Comparison of ENCODE assay signal across 22 cellular contexts in the genomic region with DNA sequence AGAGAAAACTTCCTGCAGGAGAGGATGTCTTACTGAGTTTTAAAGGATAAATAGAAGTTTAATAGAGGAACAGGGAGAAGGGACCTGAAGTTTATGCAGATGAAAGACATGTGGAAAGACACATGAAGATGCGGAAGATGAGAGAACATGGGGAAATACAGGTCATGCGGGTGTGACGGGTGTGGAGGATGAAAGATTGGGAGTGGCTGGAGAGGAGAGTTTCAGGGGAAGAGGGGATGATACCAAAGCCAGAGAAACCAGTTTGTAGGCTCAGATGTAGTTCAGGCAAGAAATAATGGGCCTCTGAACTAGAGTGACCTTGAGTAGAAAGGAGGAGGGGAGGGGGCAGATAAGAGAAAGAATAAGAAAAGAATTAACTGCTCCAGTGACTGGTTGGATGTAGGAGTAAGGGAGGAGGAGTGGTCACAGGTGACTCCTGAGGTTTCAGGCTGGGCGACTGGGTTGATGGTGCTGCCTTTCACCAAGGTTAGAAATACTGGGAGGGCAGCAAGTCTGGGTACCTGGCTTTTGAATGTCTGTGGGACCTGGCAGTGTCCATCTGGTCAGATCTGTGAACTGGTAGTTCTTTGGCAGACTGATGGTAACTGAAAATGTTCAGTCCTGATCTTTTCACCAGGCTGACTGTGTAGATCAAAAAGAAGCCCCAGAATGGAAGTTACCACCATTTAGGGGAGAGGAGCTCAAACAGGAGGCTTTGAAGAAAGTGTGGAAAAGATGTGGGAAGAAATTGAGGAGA.
DNase-seq lines count a peak whose midpoint lies in the region; ATAC-seq and TF ChIP-seq lines count a peak whose summit lies in the region.
"Had no signal": no experiment of that assay in that cellular context is flagged by ENCODE, and none has a peak within 500 bp of the region (broad histone marks: within the 10 kb centered on the region; RNA-seq: fewer than 3 reads in every experiment).

No MANE protein-coding gene starts in this region.

- no peaks in the 10 kb centered on the region for H3K9me3 Mint-ChIP-seq in CD4-positive, CD25-positive, alpha-beta regulatory T cell
- no peaks in the 10 kb centered on the region for H3K9me3 Mint-ChIP-seq in effector memory CD8-positive, alpha-beta T cell
- no peaks in the 10 kb centered on the region for H3K9me3 Mint-ChIP-seq in neural progenitor cell
- H3K9me3 Mint-ChIP-seq: endodermal cell had no signal

- H3K9ac ChIP-seq in DND-41 (ENCODE audit: low read depth, low read length) (no peak overlapping the region), neural progenitor cell (no peak overlapping the region)

- peaks cover 21% of the 10 kb centered on the region for H4K20me1 ChIP-seq in DND-41 (ENCODE audit: insufficient read depth, low read length)
- peaks cover 21% of the 10 kb centered on the region for H4K20me1 ChIP-seq in neural progenitor cell (ENCODE audit: low read depth)

- peaks cover 13% of the 10 kb centered on the region for H3K4me1 ChIP-seq in CD4-positive, CD25-positive, alpha-beta regulatory T cell (ENCODE audit: control insufficient read depth, insufficient read depth, low read length, poor library complexity, severe bottlenecking)
- H3K4me1 ChIP-seq in DND-41 (ENCODE audit: insufficient read depth, low read length), result peaks cover 51% of the 10 kb centered on the region
- peaks cover 3% of the 10 kb centered on the region for H3K4me1 ChIP-seq in neural progenitor cell
- H3K4me1 ChIP-seq in heart right ventricle, result peaks cover 0 to 14% (median 0%) of the 10 kb centered on the region in 9 donors
- H3K4me1 ChIP-seq: left lung, sigmoid colon had no signal

- no peaks in the 10 kb centered on the region for H3F3A ChIP-seq in neural progenitor cell (ENCODE audit: low read depth)

- H3K27ac Mint-ChIP-seq in CD4-positive, CD25-positive, alpha-beta regulatory T cell, result peak overlapping the region; percentile 59 to 78 (median 72)
- H3K27ac Mint-ChIP-seq in effector memory CD8-positive, alpha-beta T cell, result peak overlapping the region; percentile 65 to 81
- peak overlapping the region; percentile 18 for H3K27ac Mint-ChIP-seq in neural progenitor cell
- H3K27ac Mint-ChIP-seq: endodermal cell had no signal

- intact Hi-C loops in left cardiac atrium (cut with DNase I), result no loop called here
- intact Hi-C loops in heart right ventricle (cut with DNase I), result loop anchor here in 1 of 10 donors (5.0 kb wide), 1 partner anchor 42 kb away; no protein-coding TSS in a partner anchor

- no peak overlapping the region for H3K27ac ChIP-seq in CD4-positive, CD25-positive, alpha-beta regulatory T cell (ENCODE audit: insufficient read depth, low read length, poor library complexity, severe bottlenecking)
- H3K27ac ChIP-seq in DND-41 (ENCODE audit: low read length) (peak overlapping the region; percentile 75), neural progenitor cell (no peak overlapping the region), heart right ventricle (no peak overlapping the region)
- H3K27ac ChIP-seq: left lung, ovary, sigmoid colon had no signal

- H3K4me2 ChIP-seq in DND-41 (ENCODE audit: insufficient read depth, low read length) (peak overlapping the region; percentile 50), neural progenitor cell (no peak overlapping the region)

- peak overlapping the region in 2 of 4 donors; percentile 18 to 61 for H3K4me3 Mint-ChIP-seq in CD4-positive, CD25-positive, alpha-beta regulatory T cell
- H3K4me3 Mint-ChIP-seq in effector memory CD8-positive, alpha-beta T cell, result peak overlapping the region in 1 of 2 donors; percentile 75
- H3K4me3 Mint-ChIP-seq in neural progenitor cell, result no peak overlapping the region
- H3K4me3 Mint-ChIP-seq: endodermal cell had no signal

- H3K4me3 ChIP-seq in CD4-positive, CD25-positive, alpha-beta regulatory T cell (ENCODE audit: low read depth, low read length), result no peak overlapping the region
- H3K4me3 ChIP-seq in DND-41 (ENCODE audit: low read depth in 1 of 2, low read length in 2 of 2) (no peak overlapping the region), neural progenitor cell (no peak overlapping the region), heart right ventricle (no peak overlapping the region)
- H3K4me3 ChIP-seq: left lung, ovary, sigmoid colon had no signal

- H3K27me3 Mint-ChIP-seq in CD4-positive, CD25-positive, alpha-beta regulatory T cell, result no peaks in the 10 kb centered on the region
- no peaks in the 10 kb centered on the region for H3K27me3 Mint-ChIP-seq in effector memory CD8-positive, alpha-beta T cell
- peaks cover 2% of the 10 kb centered on the region for H3K27me3 Mint-ChIP-seq in neural progenitor cell (ENCODE audit: insufficient read depth, low read depth)

- peaks cover 12% of the 10 kb centered on the region for H3K36me3 Mint-ChIP-seq in CD4-positive, CD25-positive, alpha-beta regulatory T cell
- H3K36me3 Mint-ChIP-seq in effector memory CD8-positive, alpha-beta T cell (ENCODE audit: insufficient read depth), result no peaks in the 10 kb centered on the region
- H3K36me3 Mint-ChIP-seq in neural progenitor cell, result peaks cover 7% of the 10 kb centered on the region

- no peaks in the 10 kb centered on the region for H3K27me3 ChIP-seq in CD4-positive, CD25-positive, alpha-beta regulatory T cell (ENCODE audit: control insufficient read depth, insufficient read depth, low read length)
- no peaks in the 10 kb centered on the region for H3K27me3 ChIP-seq in DND-41 (ENCODE audit: insufficient read depth, low read length, poor library complexity)
- no peaks in the 10 kb centered on the region for H3K27me3 ChIP-seq in neural progenitor cell
- H3K27me3 ChIP-seq in heart right ventricle, result no peaks in the 10 kb centered on the region
- H3K27me3 ChIP-seq: left lung, ovary, sigmoid colon had no signal

- WGBS in heart right ventricle, 2 donors, result 97% methylated on average over 4 of the region's 4 CpGs

- no peak for DNase-seq in CD4-positive, CD25-positive, alpha-beta regulatory T cell
- DNase-seq in DND-41 (no peak), neural progenitor cell (ENCODE audit: low spot score) (no peak), left cardiac atrium (no peak), heart right ventricle (no peak)
- DNase-seq in effector memory CD8-positive, alpha-beta T cell, result no peak
- DNase-seq: activated CD4-positive, alpha-beta T cell treated with anti-CD3 and anti-CD28 coated beads, Interleukin-2, amount 50 U/mL, for 48 hours; activated T-cell treated with anti-CD3 and anti-CD28 coated beads, Interleukin-2, amount 50 U/mL, for 48 hours; AML-193; endodermal cell; foreskin fibroblast; H7; KBM-7; left lung; NCI-H1048; NCI-H2081; NCI-H526 treated with DMSO at 0.1 percent for 48 hours; ovary; PC-3; sigmoid colon; stimulated activated CD4-positive, alpha-beta T cell treated with anti-CD3 and anti-CD28 coated beads, Interleukin-1b, Interleukin-23, amount 100 ng/mL, for 48 hours had no signal

- H2AFZ ChIP-seq in DND-41 (ENCODE audit: low read depth, low read length) (no peak overlapping the region), neural progenitor cell (replicated peaks) (no peak overlapping the region)

- H3K79me2 ChIP-seq in DND-41 (ENCODE audit: insufficient read depth, low read length) (peaks cover 75% of the 10 kb centered on the region), neural progenitor cell (ENCODE audit: low read depth) (peaks cover 4% of the 10 kb centered on the region)

- ATAC-seq in CD4-positive, CD25-positive, alpha-beta regulatory T cell (ENCODE audit: low read depth in 2 of 2), result no peak
- ATAC-seq in DND-41 (ENCODE audit: insufficient read depth, low read depth) (no peak), left cardiac atrium (no peak), GM18861 (IDR thresholded peaks at IDR 0.05; ENCODE audit: unreplicated experiment) (no peak), heart right ventricle (no peak)
- no peak for ATAC-seq in effector memory CD8-positive, alpha-beta T cell (replicated peaks)
- ATAC-seq: left lung, PC-3 had no signal

- H3K4me1 Mint-ChIP-seq in CD4-positive, CD25-positive, alpha-beta regulatory T cell, result peaks cover 21 to 42% (median 31%) of the 10 kb centered on the region in 4 donors
- H3K4me1 Mint-ChIP-seq in effector memory CD8-positive, alpha-beta T cell (ENCODE audit: low read depth in 2 of 2), result peaks cover 13 to 35% of the 10 kb centered on the region in 2 donors
- H3K4me1 Mint-ChIP-seq in neural progenitor cell, result peaks cover 7% of the 10 kb centered on the region

- TF ChIP-seq CTCF in DND-41 (IDR thresholded peaks at IDR 0.05; ENCODE audit: borderline replicate concordance, extremely low read depth, low read length, poor library complexity, severe bottlenecking) (no peak), neural progenitor cell (IDR thresholded peaks at IDR 0.05) (no peak), heart right ventricle (IDR thresholded peaks at IDR 0.05) (no peak)

- no peaks in the 10 kb centered on the region for H3K9me3 ChIP-seq in CD4-positive, CD25-positive, alpha-beta regulatory T cell (ENCODE audit: control insufficient read depth in 2 of 2, low read length in 2 of 2)
- no peaks in the 10 kb centered on the region for H3K9me3 ChIP-seq in DND-41 (ENCODE audit: insufficient read depth, low read length, severe bottlenecking)
- no peaks in the 10 kb centered on the region for H3K9me3 ChIP-seq in neural progenitor cell (ENCODE audit: low read depth)
- no peaks in the 10 kb centered on the region for H3K9me3 ChIP-seq in heart right ventricle
- H3K9me3 ChIP-seq: left lung, ovary, sigmoid colon had no signal

- H3K36me3 ChIP-seq in CD4-positive, CD25-positive, alpha-beta regulatory T cell (ENCODE audit: control insufficient read depth, insufficient read depth, low read length), result peaks cover 2% of the 10 kb centered on the region
- H3K36me3 ChIP-seq in DND-41 (ENCODE audit: insufficient read depth, low read length) (peaks cover 27% of the 10 kb centered on the region), neural progenitor cell (no peaks in the 10 kb centered on the region), heart right ventricle (peaks cover 0 to 11% (median 0%) of the 10 kb centered on the region in 9 donors)
- H3K36me3 ChIP-seq: ovary, sigmoid colon had no signal

Comparison
In these comparisons a context has a peak if more than half of its experiments do, and no peak if none do; other contexts are left out.
1. H3K27ac Mint-ChIP-seq: peak in every context shown above with its lines; median percentile 73 in effector memory CD8-positive, alpha-beta T cell; 72 in CD4-positive, CD25-positive, alpha-beta regulatory T cell; 18 in neural progenitor cell.